Comparison of ENCODE assay signal across 9 cellular contexts in genomic region chr7:5397657-5398237, GRCh38. TPM values are rescaled to one million over a fixed set of nuclear protein-coding genes. Genes with fewer than 3 reads are reported as not detected.
DNase-seq lines count a peak whose midpoint lies in the region; ATAC-seq, FAIRE-seq and TF ChIP-seq lines count a peak whose summit lies in the region.
"Had no signal": no experiment of that assay in that cellular context is flagged by ENCODE, and none has a peak within 500 bp of the region (broad histone marks: within the 10 kb centered on the region; RNA-seq: fewer than 3 reads in every experiment).

No MANE protein-coding gene starts in this region.

- H2AFZ ChIP-seq in GM12878 (ENCODE audit: control insufficient read depth, low read depth, low read length): peak overlapping the region; percentile 86

- H3K79me2 ChIP-seq in GM12878 (ENCODE audit: control insufficient read depth, insufficient read depth, low read length): peaks cover 16% of the 10 kb centered on the region

- peaks cover 5% of the 10 kb centered on the region; the same call in 1 of the 2 replicates for H3K4me1 ChIP-seq in GM12878 (ENCODE audit: control insufficient read depth, insufficient read depth, low read length)

- no peak for TF ChIP-seq EP300 in GM12878 (IDR thresholded peaks at IDR 0.05; ENCODE audit: borderline replicate concordance in 1 of 2, control insufficient read depth in 1 of 2, low read depth in 2 of 2, low read length in 2 of 2)

- in situ Hi-C loops in GM12878 (cut with MboI): no loop called here

- no peak for TF ChIP-seq CTCF in GM12878 (IDR thresholded peaks at IDR 0.05 in 2 of 3, conservative IDR thresholded peaks at IDR 0.05 in 1 of 3; ENCODE audit: control insufficient read depth in 2 of 3, extremely low read depth in 1 of 3, insufficient read depth in 1 of 3, low read depth in 3 of 3, low read length in 3 of 3)

- SMC1A ChIA-PET in GM12878 (lab: Charles Lee; ENCODE audit: uncharacterized antibody, unreplicated experiment): interaction anchor here (0.9 to 3.1 kb wide), 11 partner anchors 11 to 191 kb away, joined by 3 to 41 read pairs (median 6); no protein-coding TSS in a partner anchor

- CTCF ChIA-PET in GM12878 (lab: Yijun Ruan, JAX): interaction anchor here (0.7 to 2.8 kb wide), 15 partner anchors 8 to 301 kb away, joined by 3 to 80 read pairs (median 5); no protein-coding TSS in a partner anchor

- H3K9me3 ChIP-seq in GM12878 (replicated peaks; ENCODE audit: control insufficient read depth, insufficient read depth, low read length): no peaks in the 10 kb centered on the region

- peak overlapping the region; percentile 88 for H3K27ac ChIP-seq in GM12878 (ENCODE audit: control insufficient read depth, insufficient read depth)

- H3K4me1 Mint-ChIP-seq in natural killer cell treated with Interleukin-12 subunit alpha and Interleukin-12 subunit beta and Interleukin-15 and Interleukin-18, amount 100 ng/mL, for 72 hours (ENCODE audit: low read depth in 2 of 2): peaks cover 25 to 31% of the 10 kb centered on the region in 2 donors

- POLR2A ChIA-PET in GM12878 (lab: Charles Lee): interaction anchor here (0.7 to 2.7 kb wide), 10 partner anchors 11 to 157 kb away, joined by 3 to 19 read pairs (median 5); partner anchors contain the start of gene TNRC18

- RAD21 ChIA-PET in GM12878 (lab: Charles Lee; ENCODE audit: unreplicated experiment): interaction anchor here (0.9 to 3.1 kb wide), 11 partner anchors 18 to 214 kb away, joined by 3 to 84 read pairs (median 8); no protein-coding TSS in a partner anchor

- H3K27me3 ChIP-seq in GM12878 (replicated peaks in 1 of 2; ENCODE audit: control insufficient read depth in 2 of 2, insufficient read depth in 2 of 2, low read length in 1 of 2): no peaks in the 10 kb centered on the region

- peak; percentile 68 for DNase-seq in DMS53 (lab: John Stamatoyannopoulos, UW)
- no peak for DNase-seq in GM12878 (ENCODE audit: low read depth, low spot score)
- no peak for DNase-seq in natural killer cell treated with Interleukin-12 subunit alpha and Interleukin-12 subunit beta and Interleukin-15 and Interleukin-18, amount 100 ng/mL, for 72 hours (ENCODE audit: low spot score)
- DNase-seq in posterior vena cava (ENCODE audit: low spot score): no peak
- no peak for DNase-seq in posterior cingulate gyrus
- no peak for DNase-seq in head of caudate nucleus
- DNase-seq in activated CD8-positive, alpha-beta memory T cell treated with anti-CD3 and anti-CD28 coated beads, Interleukin-2, amount 50 U/mL, for 4 hours: no peak
- DNase-seq: NCI-H446 treated with DMSO at 0.1 percent for 48 hours had no signal

- H3K27me3 Mint-ChIP-seq in natural killer cell treated with Interleukin-12 subunit alpha and Interleukin-12 subunit beta and Interleukin-15 and Interleukin-18, amount 100 ng/mL, for 72 hours: no peaks in the 10 kb centered on the region

- no peaks in the 10 kb centered on the region for H4K20me1 ChIP-seq in GM12878 (ENCODE audit: control insufficient read depth, insufficient read depth)

- H3K9ac ChIP-seq in GM12878 (ENCODE audit: control insufficient read depth, insufficient read depth, low read length): peak overlapping the region; percentile 86

- H3K36me3 ChIP-seq in GM12878 (ENCODE audit: control insufficient read depth in 2 of 2, insufficient read depth in 2 of 2, low read length in 1 of 2): peaks cover 4 to 6% of the 10 kb centered on the region in 2 experiments; a peak in 3 of 4 replicates

- H3K27ac Mint-ChIP-seq in natural killer cell treated with Interleukin-12 subunit alpha and Interleukin-12 subunit beta and Interleukin-15 and Interleukin-18, amount 100 ng/mL, for 72 hours: peak overlapping the region; percentile 97 to 99

- peak; percentile 90 for FAIRE-seq in GM12878 (lab: Jason Lieb, UNC)

- no peaks in the 10 kb centered on the region for H3K9me3 Mint-ChIP-seq in natural killer cell treated with Interleukin-12 subunit alpha and Interleukin-12 subunit beta and Interleukin-15 and Interleukin-18, amount 100 ng/mL, for 72 hours

- H3K4me2 ChIP-seq in GM12878 (ENCODE audit: control insufficient read depth, insufficient read depth): peak overlapping the region; percentile 85

- H3K4me3 ChIP-seq in GM12878: peak overlapping the region; percentile 96; the same call in 1 of the 2 replicates

- no TSS peak for BruUV-seq in GM12878 (replicated peaks; lab: Mats Ljungman, UMichigan)

- peak overlapping the region; percentile 89 for H3K4me3 Mint-ChIP-seq in natural killer cell treated with Interleukin-12 subunit alpha and Interleukin-12 subunit beta and Interleukin-15 and Interleukin-18, amount 100 ng/mL, for 72 hours

- TF ChIP-seq RAD21 in GM12878 (IDR thresholded peaks at IDR 0.05; ENCODE audit: insufficient read depth, low read depth, low read length): no peak

- intact Hi-C loops in GM12878 (cut with micrococcal nuclease; ENCODE audit: unreplicated experiment) (no loop called here), posterior vena cava (cut with DNase I) (no loop called here), posterior cingulate gyrus (cut with DNase I) (no loop called here), head of caudate nucleus (cut with DNase I) (no loop called here)

- 42% methylated on average over 13 of the region's 14 CpGs for WGBS in GM12878 (ENCODE audit: insufficient coverage, insufficient replicate concordance, low lambda C conversion rate, missing lambda C conversion rate)

- H3K36me3 Mint-ChIP-seq in natural killer cell treated with Interleukin-12 subunit alpha and Interleukin-12 subunit beta and Interleukin-15 and Interleukin-18, amount 100 ng/mL, for 72 hours: no peaks in the 10 kb centered on the region

- TF ChIP-seq POLR2A in GM12878 (IDR thresholded peaks at IDR 0.05; ENCODE audit: low read depth, low read length): no peak

- peak; percentile 2 for ATAC-seq in HG02885 (IDR thresholded peaks at IDR 0.05; ENCODE audit: poor library complexity, unreplicated experiment)
- peak; percentile 1 for ATAC-seq in GM12878
- ATAC-seq in natural killer cell treated with Interleukin-12 subunit alpha and Interleukin-12 subunit beta and Interleukin-15 and Interleukin-18, amount 100 ng/mL, for 72 hours: no peak

TF ChIP-seq in GM12878, 131 proteins besides CTCF, POLR2A, EP300 and RAD21 (continues in another document):
- TF ChIP-seq ZNF274 (IDR thresholded peaks at IDR 0.05; ENCODE audit: insufficient read depth, insufficient read length) (no peak), USF2 (IDR thresholded peaks at IDR 0.05; ENCODE audit: borderline replicate concordance, low read depth, low read length) (no peak), FOS (IDR thresholded peaks at IDR 0.05; ENCODE audit: borderline replicate concordance, extremely low read depth, insufficient read length) (no peak), POLR2AphosphoS5 (IDR thresholded peaks at IDR 0.05; ENCODE audit: low read length) (no peak), MLLT1 (IDR thresholded peaks at IDR 0.05) (0 out of 2 replicates have a peak, but pooled peaks have one; percentile 37), TCF7 (IDR thresholded peaks at IDR 0.05; ENCODE audit: borderline replicate concordance) (no peak), FOXK2 (IDR thresholded peaks at IDR 0.05) (no peak)

RNA-seq across cellular contexts. Expression of gene TNRC18, which starts 25.9 kb away (rescaled TPM):
- total RNA-seq in GM12878 (2013; cell fraction: nucleolus; rRNA removed): 38.2 and 49.8 TPM in 2 replicates
- total RNA-seq in GM12878 (2014; rRNA removed): 6.5 and 6.8 TPM in 2 replicates
- total RNA-seq in GM12878 (2014; rRNA removed; fragmentation: Illumina TruSeq; extraction: Trizol): 10.6 and 11.5 TPM in 2 replicates
- 31.3 and 31.7 TPM in 2 replicates for total RNA-seq in GM12878 (2021)
- polyA plus RNA-seq in GM12878 (2011; ENCODE audit: low read depth): 7.4 TPM
- polyA plus RNA-seq in GM12878 (2011; rRNA removed): 3.9 and 4.0 TPM in 2 replicates
- polyA plus RNA-seq in GM12878 (2011; cell fraction: cytosol; rRNA removed): 5.7 and 7.9 TPM in 2 replicates
- 13.3 and 22.8 TPM in 2 replicates for polyA plus RNA-seq in GM12878 (2011; cell fraction: nucleus; rRNA removed)
- polyA plus RNA-seq in GM12878 (2012): 13.4 and 15.7 TPM in 2 replicates
- 10.3 and 18.2 TPM in 2 replicates for polyA plus RNA-seq in GM12878 (2014; fragmentation: Illumina TruSeq; extraction: Trizol)
- polyA plus RNA-seq in GM12878 (2014; fragmentation: Nextera tagmentation; extraction: Ambion mirVana): under 1 TPM; 0.02 to 0.10 TPM
- 13.7 and 17.2 TPM in 2 replicates for polyA plus RNA-seq in GM12878 (2014; rRNA removed)
- 1 to 10 TPM; 1.0 to 1.2 TPM for polyA plus RNA-seq in GM12878 (2016; fragmentation: Nextera tagmentation; extraction: Ambion mirVana)
- polyA minus RNA-seq in GM12878 (2011; rRNA and poly(A)+ RNA removed): 10.2 and 17.6 TPM in 2 replicates
- 12.0 and 17.7 TPM in 2 replicates for polyA minus RNA-seq in GM12878 (2011; cell fraction: cytosol; rRNA and poly(A)+ RNA removed)
- 10.3 and 17.7 TPM in 2 replicates for polyA minus RNA-seq in GM12878 (2011; cell fraction: nucleus; rRNA and poly(A)+ RNA removed)
- 10 to 100 TPM; 81.2 to 87.6 TPM for total RNA-seq in natural killer cell treated with Interleukin-12 subunit alpha and Interleukin-12 subunit beta and Interleukin-15 and Interleukin-18, amount 100 ng/mL, for 72 hours
- total RNA-seq in posterior vena cava: 100 to 1,000 TPM in 1 of 2 donors, 10 to 100 TPM in 1; 93.0 to 103 TPM

Comparison
In these comparisons a context has a peak if more than half of its experiments do, and no peak if none do; other contexts are left out.
1. ATAC-seq: peak in HG02885 (single experiment) and GM12878 (single experiment); none in natural killer cell treated with Interleukin-12 subunit alpha and Interleukin-12 subunit beta and Interleukin-15 and Interleukin-18, amount 100 ng/mL, for 72 hours (0 of 2).